Comparison of ENCODE assay signal across 20 cellular contexts in genomic region chr12:125053821-125054220, GRCh38. TPM values are rescaled to one million over a fixed set of nuclear protein-coding genes. Genes with fewer than 3 reads are reported as not detected.
DNase-seq lines count a peak whose midpoint lies in the region; ATAC-seq, FAIRE-seq and TF ChIP-seq lines count a peak whose summit lies in the region.
"Had no signal": no experiment of that assay in that cellular context is flagged by ENCODE, and none has a peak within 500 bp of the region (broad histone marks: within the 10 kb centered on the region; RNA-seq: fewer than 3 reads in every experiment).

No MANE protein-coding gene starts in this region.

- H3K27ac ChIP-seq in BLaER1: peak overlapping the region; percentile 43; the same call in 1 of the 2 replicates
- no peak overlapping the region for H3K27ac ChIP-seq in astrocyte (ENCODE audit: low read depth, low read length)
- no peak overlapping the region for H3K27ac ChIP-seq in fibroblast of lung (ENCODE audit: insufficient read depth, low read length)
- no peak overlapping the region for H3K27ac ChIP-seq in upper lobe of right lung
- H3K27ac ChIP-seq: PC-9, RWPE1 had no signal

- ATAC-seq in GM18861 (IDR thresholded peaks at IDR 0.05; ENCODE audit: unreplicated experiment) (no peak), upper lobe of right lung (no peak)
- ATAC-seq: GM12878, SK-N-SH treated with all-trans-retinoic acid at 6 μM for 48 hours had no signal

- H3K4me2 ChIP-seq in BLaER1 (peak overlapping the region; percentile 46), astrocyte (ENCODE audit: low read length) (no peak overlapping the region), fibroblast of lung (ENCODE audit: extremely low read depth, insufficient read depth, low read length) (no peak overlapping the region)
- H3K4me2 ChIP-seq: PC-9 had no signal

- H3K36me3 ChIP-seq in BLaER1 (no peaks in the 10 kb centered on the region), astrocyte (ENCODE audit: insufficient read depth, low read length) (no peaks in the 10 kb centered on the region), fibroblast of lung (ENCODE audit: control insufficient read depth, insufficient read depth, low read length) (no peaks in the 10 kb centered on the region), upper lobe of right lung (no peaks in the 10 kb centered on the region)

- H3K4me3 ChIP-seq in BLaER1 (no peak overlapping the region; the same call in 1 of the 2 replicates), astrocyte (ENCODE audit: insufficient read depth, low read depth, low read length) (no peak overlapping the region), fibroblast of lung (replicated peaks in 1 of 4; ENCODE audit: control extremely low read depth in 1 of 4, insufficient read depth in 1 of 4, low read depth in 3 of 4, low read length in 4 of 4) (no peak overlapping the region), skeletal muscle cell (ENCODE audit: low read depth, low read length) (no peak overlapping the region), upper lobe of right lung (no peak overlapping the region)
- H3K4me3 ChIP-seq: GM12878, PC-9 had no signal

- intact Hi-C loops in upper lobe of right lung (cut with DNase I): no loop called here

- H3K27ac Mint-ChIP-seq in astrocyte (ENCODE audit: unreplicated experiment): no peak overlapping the region
- H3K27ac Mint-ChIP-seq: CD4-positive, CD25-positive, alpha-beta regulatory T cell had no signal

- DNase-seq in astrocyte (ENCODE audit: low read depth): no peak
- DNase-seq in fibroblast of lung (ENCODE audit: low read depth in 2 of 2): no peak
- DNase-seq in skeletal muscle cell (ENCODE audit: low read depth): peak; percentile 72
- no peak for DNase-seq in NCI-H1694 (lab: John Stamatoyannopoulos, UW)
- no peak for DNase-seq in HuH-7.5 (ENCODE audit: low spot score)
- no peak for DNase-seq in upper lobe of right lung
- DNase-seq: CD4-positive, CD25-positive, alpha-beta regulatory T cell; DMS 273 treated with DMSO at 0.1 percent for 48 hours; DMS79 treated with DMSO at 0.1 percent for 48 hours; H7; KBM-7; NCI-H1105; NCI-H1694 treated with DMSO at 0.1 percent for 48 hours; PC-9; SHP77 treated with DMSO at 0.1 percent for 48 hours had no signal

- H3K27me3 ChIP-seq in BLaER1: 0 out of 2 replicates have a peak, but pooled peaks cover 3% of the 10 kb centered on the region
- H3K27me3 ChIP-seq in astrocyte (ENCODE audit: insufficient read depth, low read length): no peaks in the 10 kb centered on the region
- peaks cover 4% of the 10 kb centered on the region for H3K27me3 ChIP-seq in fibroblast of lung (ENCODE audit: control insufficient read depth, insufficient read depth, low read length)
- no peaks in the 10 kb centered on the region for H3K27me3 ChIP-seq in upper lobe of right lung

- no peak for TF ChIP-seq CTCF in astrocyte (IDR thresholded peaks at IDR 0.05; ENCODE audit: insufficient read depth, low read depth, low read length)
- no peak for TF ChIP-seq CTCF in fibroblast of lung (conservative IDR thresholded peaks at IDR 0.05 in 1 of 2, IDR thresholded peaks at IDR 0.05 in 1 of 2; ENCODE audit: low read depth in 1 of 2, low read length in 2 of 2)
- TF ChIP-seq CTCF in upper lobe of right lung (IDR thresholded peaks at IDR 0.05): no peak

- H3K9me3 Mint-ChIP-seq in astrocyte (ENCODE audit: unreplicated experiment): peaks cover 2% of the 10 kb centered on the region

- H3K9me3 ChIP-seq in BLaER1 (peaks cover 34% of the 10 kb centered on the region), astrocyte (ENCODE audit: insufficient read depth, low read depth, low read length) (no peaks in the 10 kb centered on the region), fibroblast of lung (ENCODE audit: control insufficient read depth, insufficient read depth, low read depth, low read length) (no peaks in the 10 kb centered on the region), upper lobe of right lung (no peaks in the 10 kb centered on the region)

- H3K79me2 ChIP-seq in astrocyte (ENCODE audit: insufficient read depth, low read length): no peaks in the 10 kb centered on the region
- no peaks in the 10 kb centered on the region for H3K79me2 ChIP-seq in fibroblast of lung (ENCODE audit: control insufficient read depth, insufficient read depth, low read length)

- H3K27me3 Mint-ChIP-seq in astrocyte (ENCODE audit: low read depth, unreplicated experiment): peaks cover 3% of the 10 kb centered on the region

- H3K4me3 Mint-ChIP-seq in astrocyte (ENCODE audit: unreplicated experiment): no peak overlapping the region
- H3K4me3 Mint-ChIP-seq: CD4-positive, CD25-positive, alpha-beta regulatory T cell had no signal

- H2AFZ ChIP-seq in astrocyte (ENCODE audit: low read depth, low read length) (peak overlapping the region; percentile 26), fibroblast of lung (ENCODE audit: low read length) (peak overlapping the region; percentile 73)
- H2AFZ ChIP-seq: PC-9 had no signal

- H3K9ac ChIP-seq in BLaER1 (no peak overlapping the region), astrocyte (ENCODE audit: low read length) (no peak overlapping the region), fibroblast of lung (ENCODE audit: insufficient read depth, low read length) (no peak overlapping the region)

- peaks cover 3% of the 10 kb centered on the region for H3K36me3 Mint-ChIP-seq in astrocyte (ENCODE audit: low read depth, unreplicated experiment)
- H3K36me3 Mint-ChIP-seq: CD4-positive, CD25-positive, alpha-beta regulatory T cell had no signal

- peaks cover 21% of the 10 kb centered on the region for H3K4me1 ChIP-seq in BLaER1
- H3K4me1 ChIP-seq in astrocyte (ENCODE audit: insufficient read depth, low read length): peaks cover 3% of the 10 kb centered on the region
- peaks cover 3% of the 10 kb centered on the region for H3K4me1 ChIP-seq in fibroblast of lung (ENCODE audit: control insufficient read depth, extremely low read depth, insufficient read depth, low read length)
- peaks cover 5% of the 10 kb centered on the region for H3K4me1 ChIP-seq in upper lobe of right lung

- H4K20me1 ChIP-seq in BLaER1: no peaks in the 10 kb centered on the region
- no peaks in the 10 kb centered on the region for H4K20me1 ChIP-seq in astrocyte (ENCODE audit: insufficient read depth, low read length)
- H4K20me1 ChIP-seq in fibroblast of lung (ENCODE audit: control insufficient read depth, extremely low read depth, insufficient read depth, low read length): no peaks in the 10 kb centered on the region

- FAIRE-seq in astrocyte (lab: Jason Lieb, UNC): no peak
- FAIRE-seq: GM12878 had no signal

- no peaks in the 10 kb centered on the region for H3K4me1 Mint-ChIP-seq in astrocyte (ENCODE audit: low read depth, unreplicated experiment)

RNA-seq across cellular contexts. Expression of gene AACS, which starts 11.4 kb away (rescaled TPM):
- total RNA-seq in astrocyte (22.0 and 22.5 TPM in 2 replicates), fibroblast of lung (16.7 and 31.5 TPM in 2 replicates), upper lobe of right lung (31.3 TPM)
- polyA plus RNA-seq in fibroblast of lung: 19.2 and 24.7 TPM in 2 replicates
- 24.6 and 29.0 TPM in 2 replicates for polyA plus RNA-seq in fibroblast of lung (2012)
- polyA minus RNA-seq in fibroblast of lung (ENCODE audit: low replicate concordance): 52.3 and 129 TPM in 2 replicates
